In genomic region chr20:41956316-41957050, GRCh38 we compare ENCODE assay signal across 10 cellular contexts.
DNase-seq lines count a peak whose midpoint lies in the region; ATAC-seq, FAIRE-seq and TF ChIP-seq lines count a peak whose summit lies in the region.
"Had no signal": no experiment of that assay in that cellular context is flagged by ENCODE, and none has a peak within 500 bp of the region (broad histone marks: within the 10 kb centered on the region; RNA-seq: fewer than 3 reads in every experiment).

No MANE protein-coding gene starts in this region.

- no peak overlapping the region for H3K27ac Mint-ChIP-seq in Caco-2 (ENCODE audit: unreplicated experiment)

- peak; percentile 50 to 61 for DNase-seq in Caco-2
- DNase-seq in HT-29 (ENCODE audit: low spot score): peak; percentile 53
- peak; percentile 20 to 24 for DNase-seq in SHP77 (lab: John Stamatoyannopoulos, UW)
- DNase-seq in kidney: no peak
- no peak for DNase-seq in hepatic stellate cell (ENCODE audit: low spot score)
- no peak for DNase-seq in activated gamma-delta T cell treated with Interleukin-2 at 50 U/mL for 16 hours
- DNase-seq: activated naive CD4-positive, alpha-beta T cell; NCI-H187 treated with DMSO at 0.1 percent for 48 hours had no signal

- H3K9me3 ChIP-seq in Caco-2: no peaks in the 10 kb centered on the region
- H3K9me3 ChIP-seq in kidney (ENCODE audit: control insufficient read depth in 1 of 2, low read length in 2 of 2): no peaks in the 10 kb centered on the region

- TF ChIP-seq CTCF in Caco-2 (IDR thresholded peaks at IDR 0.05; ENCODE audit: insufficient read depth in 1 of 2, low read depth in 1 of 2, low read length in 1 of 2, severe bottlenecking in 1 of 2, unreplicated experiment in 1 of 2) (peak; percentile 65 to 80), kidney (IDR thresholded peaks at IDR 0.05; ENCODE audit: borderline replicate concordance, extremely low read depth, insufficient read depth) (peak; percentile 48)

- H3K4me3 Mint-ChIP-seq in Caco-2 (ENCODE audit: unreplicated experiment): no peak overlapping the region

- intact Hi-C loops in Caco-2 (cut with micrococcal nuclease; ENCODE audit: unreplicated experiment): loop anchor here (1.0 to 2.0 kb wide), 5 partner anchors 63 to 1236 kb away; no protein-coding TSS in a partner anchor
- intact Hi-C loops in kidney (cut with DNase I): no loop called here

- peaks cover 8% of the 10 kb centered on the region for H3K27me3 Mint-ChIP-seq in Caco-2 (ENCODE audit: insufficient read depth, unreplicated experiment)

- no TSS peak for BruUV-seq in Caco-2 (replicated peaks; lab: Mats Ljungman, UMichigan)

- no peaks in the 10 kb centered on the region for H3K4me1 Mint-ChIP-seq in Caco-2 (ENCODE audit: low read depth, unreplicated experiment)

- ATAC-seq in HG02938 (IDR thresholded peaks at IDR 0.05; ENCODE audit: unreplicated experiment) (no peak), GM21515 (IDR thresholded peaks at IDR 0.05; ENCODE audit: unreplicated experiment) (no peak)

- no peak for FAIRE-seq in kidney (lab: Jason Lieb, UNC)

- CTCF ChIA-PET in Caco-2 (lab: Charles Lee): interaction anchor here (0.7 to 1.8 kb wide), 5 partner anchors 8 to 86 kb away, joined by 3 to 6 read pairs (median 3); no protein-coding TSS in a partner anchor

- no peak overlapping the region for H3K9ac ChIP-seq in kidney (ENCODE audit: low read length in 2 of 2)

- H3K4me1 ChIP-seq in Caco-2 (no peaks in the 10 kb centered on the region), kidney (ENCODE audit: control insufficient read depth in 1 of 2, insufficient read depth in 1 of 2, low read depth in 1 of 2, low read length in 2 of 2) (no peaks in the 10 kb centered on the region)

- H3K27ac ChIP-seq in kidney (ENCODE audit: low read depth in 2 of 2, low read length in 2 of 2): no peak overlapping the region

- no peaks in the 10 kb centered on the region for H3K9me3 Mint-ChIP-seq in Caco-2 (ENCODE audit: unreplicated experiment)

- POLR2A ChIA-PET in Caco-2 (lab: Charles Lee): no interaction called here

- H3K36me3 Mint-ChIP-seq in Caco-2 (ENCODE audit: insufficient read depth, unreplicated experiment): no peaks in the 10 kb centered on the region

- H3K27me3 ChIP-seq in Caco-2 (replicated peaks; ENCODE audit: control insufficient read depth, insufficient read depth, low read length): no peaks in the 10 kb centered on the region

- H3K36me3 ChIP-seq in Caco-2 (ENCODE audit: control insufficient read depth, insufficient read depth, low read length) (no peaks in the 10 kb centered on the region), kidney (ENCODE audit: control insufficient read depth in 1 of 2, insufficient read depth in 2 of 2, low read length in 2 of 2) (no peaks in the 10 kb centered on the region)

- no peak overlapping the region for H3K4me3 ChIP-seq in Caco-2 (ENCODE audit: low read depth, low read length)
- H3K4me3 ChIP-seq in kidney (ENCODE audit: low read length in 2 of 2): no peak overlapping the region

Comparison
In these comparisons a context has a peak if more than half of its experiments do, and no peak if none do; other contexts are left out.
1. DNase-seq: peak in Caco-2 (2 of 2), HT-29 (single experiment) and SHP77 (2 of 2); none in kidney (single experiment), hepatic stellate cell (single experiment) and activated gamma-delta T cell treated with Interleukin-2 at 50 U/mL for 16 hours (single experiment).